26 cellular contexts compared by ENCODE assay signal in the genomic region with DNA sequence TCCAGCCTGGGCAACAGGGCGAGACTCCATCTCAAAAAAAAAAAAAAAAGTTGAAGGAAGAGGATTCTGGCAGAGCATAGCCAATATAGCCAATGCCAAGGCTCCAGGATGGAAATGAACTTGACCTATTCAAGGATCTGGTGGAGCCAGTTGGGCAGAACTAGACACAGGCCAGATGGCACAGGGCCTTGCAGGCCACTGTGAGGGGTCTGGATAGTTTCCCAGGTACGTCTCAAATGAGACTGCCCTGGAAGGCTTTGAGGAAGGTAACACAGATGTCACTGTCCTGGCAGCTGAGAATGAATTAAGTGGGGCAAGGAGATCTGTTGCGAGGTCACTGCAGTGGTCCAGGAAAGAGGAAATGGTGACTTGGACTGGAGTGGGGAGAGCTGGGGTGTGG.
"Had no signal": no experiment of that assay in that cellular context is flagged by ENCODE, and none has a peak within 500 bp of the region (broad histone marks: within the 10 kb centered on the region; RNA-seq: fewer than 3 reads in every experiment).

No MANE protein-coding gene starts in this region.

- H3K4me3 ChIP-seq: lower lobe of right lung, right atrium auricular region, stomach, tibial artery had no signal

- ATAC-seq: activated CD8-positive, alpha-beta memory T cell treated with anti-CD3 and anti-CD28 coated beads, Interleukin-2, amount 10 ng/mL, durations not matched to agents 7 days and 5 days; activated CD8-positive, alpha-beta T cell treated with anti-CD3 and anti-CD28 coated beads for 36 hours; activated T-cell treated with anti-CD3 and anti-CD28 coated beads, Interleukin-2, amount 50 U/mL, for 72 hours; effector memory CD8-positive, alpha-beta T cell; left lobe of liver; lower lobe of right lung; stimulated activated naive B cell treated with anti-CD40 and anti-IgM and Interleukin-4, amounts not matched to agents 10 μg/mL and 1 μg/mL and 100 μg/mL, for 72 hours; WTC11 had no signal

- H3K9me3 ChIP-seq: lower lobe of right lung had no signal

- H3K4me1 ChIP-seq: parathyroid adenoma had no signal

- H3K27ac ChIP-seq: lower lobe of right lung, parathyroid adenoma, right atrium auricular region, stomach, tibial artery had no signal

- H3K36me3 ChIP-seq: lower lobe of right lung, right atrium auricular region, stomach, tibial artery had no signal

- H3K4me3 Mint-ChIP-seq: activated CD8-positive, alpha-beta memory T cell treated with anti-CD3 and anti-CD28 coated beads, Interleukin-2, amount 10 ng/mL, durations not matched to agents 7 days and 5 days; activated CD8-positive, alpha-beta T cell treated with anti-CD3 and anti-CD28 coated beads for 36 hours; activated naive CD8-positive, alpha-beta T cell; activated T-cell treated with anti-CD3 and anti-CD28 coated beads, Interleukin-2, amount 50 U/mL, for 72 hours; effector memory CD8-positive, alpha-beta T cell; nephron progenitor cell; stimulated activated naive B cell treated with anti-CD40 and anti-IgM and Interleukin-4, amounts not matched to agents 10 μg/mL and 1 μg/mL and 100 μg/mL, for 72 hours; WTC11 had no signal

- H3K27ac Mint-ChIP-seq: activated CD8-positive, alpha-beta memory T cell treated with anti-CD3 and anti-CD28 coated beads, Interleukin-2, amount 10 ng/mL, durations not matched to agents 7 days and 5 days; activated CD8-positive, alpha-beta T cell treated with anti-CD3 and anti-CD28 coated beads for 36 hours; activated naive CD8-positive, alpha-beta T cell; activated T-cell treated with anti-CD3 and anti-CD28 coated beads, Interleukin-2, amount 50 U/mL, for 72 hours; effector memory CD8-positive, alpha-beta T cell; nephron progenitor cell; stimulated activated naive B cell treated with anti-CD40 and anti-IgM and Interleukin-4, amounts not matched to agents 10 μg/mL and 1 μg/mL and 100 μg/mL, for 72 hours; WTC11 had no signal

- DNase-seq: activated CD4-positive, alpha-beta T cell treated with anti-CD3 and anti-CD28 coated beads for 1 hour; activated CD4-positive, alpha-beta T cell treated with anti-CD3 and anti-CD28 coated beads, Interleukin-2, amount 50 U/mL, for 1 hour; activated CD8-positive, alpha-beta memory T cell treated with anti-CD3 and anti-CD28 coated beads, Interleukin-2, amount 10 ng/mL, durations not matched to agents 7 days and 5 days; activated CD8-positive, alpha-beta T cell treated with anti-CD3 and anti-CD28 coated beads for 36 hours; activated effector memory CD4-positive, alpha-beta T cell treated with Interleukin-2 at 50 U/mL for 16 hours; activated naive CD4-positive, alpha-beta T cell treated with Interleukin-2 at 50 U/mL for 16 hours; activated T-cell treated with anti-CD3 and anti-CD28 coated beads for 4 hours; activated T-cell treated with anti-CD3 and anti-CD28 coated beads, Interleukin-2, amount 50 U/mL, for 72 hours; anterior cingulate cortex; cortex of kidney; effector memory CD8-positive, alpha-beta T cell; head of caudate nucleus; lower lobe of right lung; nephron progenitor cell; nucleus accumbens; stimulated activated CD4-positive, alpha-beta T cell treated with anti-CD3 and anti-CD28 coated beads, Interleukin-15, amount 100 ng/mL, for 24 hours; stimulated activated CD4-positive, alpha-beta T cell treated with anti-CD3 and anti-CD28 coated beads, Interleukin-2, amount 100 ng/mL, for 24 hours; stimulated activated naive B cell treated with anti-CD40 and anti-IgM and Interleukin-4, amounts not matched to agents 10 μg/mL and 1 μg/mL and 100 μg/mL, for 72 hours; stomach; T-helper 2 cell; tibial artery had no signal

- H3K9ac ChIP-seq: parathyroid adenoma had no signal

- H3K9me3 Mint-ChIP-seq: activated CD8-positive, alpha-beta T cell treated with anti-CD3 and anti-CD28 coated beads for 36 hours; activated T-cell treated with anti-CD3 and anti-CD28 coated beads, Interleukin-2, amount 50 U/mL, for 72 hours; effector memory CD8-positive, alpha-beta T cell; stimulated activated naive B cell treated with anti-CD40 and anti-IgM and Interleukin-4, amounts not matched to agents 10 μg/mL and 1 μg/mL and 100 μg/mL, for 72 hours; WTC11 had no signal

- H3K27me3 ChIP-seq: right atrium auricular region had no signal

- H3K36me3 Mint-ChIP-seq: activated CD8-positive, alpha-beta memory T cell treated with anti-CD3 and anti-CD28 coated beads, Interleukin-2, amount 10 ng/mL, durations not matched to agents 7 days and 5 days; WTC11 had no signal
